ENCODE assay signal across 8 cellular contexts in genomic region chr17:39547713-39548478, GRCh38. TPM values are rescaled to one million over a fixed set of nuclear protein-coding genes. Genes with fewer than 3 reads are reported as not detected.
DNase-seq lines count a peak whose midpoint lies in the region; ATAC-seq, FAIRE-seq and TF ChIP-seq lines count a peak whose summit lies in the region.

No MANE protein-coding gene starts in this region.

- no peak overlapping the region for H3K4me2 ChIP-seq in A549

- intact Hi-C loops in natural killer cell (cut with micrococcal nuclease) = loop anchor here (2.0 to 5.0 kb wide), 2 partner anchors 75 to 204 kb away; no protein-coding TSS in a partner anchor

- no peaks in the 10 kb centered on the region for H3K27me3 Mint-ChIP-seq in natural killer cell (ENCODE audit: low read depth in 2 of 2)
- H3K27me3 Mint-ChIP-seq in stimulated activated naive B cell treated with anti-CD40 and anti-IgM and Interleukin-4, amounts not matched to agents 10 μg/mL and 1 μg/mL and 100 μg/mL, for 72 hours = no peaks in the 10 kb centered on the region

- peak; percentile 87 to 88 for TF ChIP-seq RAD21 in A549 (conservative IDR thresholded peaks at IDR 0.05 in 1 of 2, IDR thresholded peaks at IDR 0.05 in 1 of 2)

- WGBS in A549 (ENCODE audit: missing lambda C conversion rate) = 26% methylated on average over 5 of the region's 5 CpGs

- H3K9me3 ChIP-seq in A549 = no peaks in the 10 kb centered on the region

- POLR2A ChIA-PET in A549 (lab: Yijun Ruan, JAX) = interaction anchor here (0.5 to 1.5 kb wide), 3 partner anchors 25 to 87 kb away, joined by 3 to 6 read pairs (median 3); partner anchors contain the start of gene CDK12

- H3K4me3 ChIP-seq in A549 = no peak overlapping the region
- no peak overlapping the region for H3K4me3 ChIP-seq in epithelial cell of proximal tubule (ENCODE audit: low read depth, low read length)

- no peak overlapping the region for H3K27ac ChIP-seq in A549

- peaks cover 2% of the 10 kb centered on the region for H3K36me3 Mint-ChIP-seq in natural killer cell
- H3K36me3 Mint-ChIP-seq in stimulated activated naive B cell treated with anti-CD40 and anti-IgM and Interleukin-4, amounts not matched to agents 10 μg/mL and 1 μg/mL and 100 μg/mL, for 72 hours = peaks cover 52 to 69% of the 10 kb centered on the region in 2 donors

- peak; percentile 90 for FAIRE-seq in A549 (lab: Jason Lieb, UNC)

- H3K4me1 Mint-ChIP-seq in natural killer cell = no peaks in the 10 kb centered on the region
- peaks cover 31 to 48% of the 10 kb centered on the region in 2 donors for H3K4me1 Mint-ChIP-seq in stimulated activated naive B cell treated with anti-CD40 and anti-IgM and Interleukin-4, amounts not matched to agents 10 μg/mL and 1 μg/mL and 100 μg/mL, for 72 hours

- TF ChIP-seq POLR2A in A549 (IDR thresholded peaks at IDR 0.05; ENCODE audit: low read length) = no peak

- H3K4me3 Mint-ChIP-seq in natural killer cell = no peak overlapping the region
- H3K4me3 Mint-ChIP-seq in stimulated activated naive B cell treated with anti-CD40 and anti-IgM and Interleukin-4, amounts not matched to agents 10 μg/mL and 1 μg/mL and 100 μg/mL, for 72 hours = no peak overlapping the region

- no peak overlapping the region for H3K27ac Mint-ChIP-seq in natural killer cell
- no peak overlapping the region for H3K27ac Mint-ChIP-seq in stimulated activated naive B cell treated with anti-CD40 and anti-IgM and Interleukin-4, amounts not matched to agents 10 μg/mL and 1 μg/mL and 100 μg/mL, for 72 hours

- ATAC-seq in A549 (peak; percentile 91 to 92), natural killer cell (peak; percentile 70 to 88 (median 85))
- ATAC-seq in stimulated activated naive B cell treated with anti-CD40 and anti-IgM and Interleukin-4, amounts not matched to agents 10 μg/mL and 1 μg/mL and 100 μg/mL, for 72 hours (replicated peaks) = peak; percentile 83

- peak; percentile 99 for TF ChIP-seq CTCF in A549 (IDR thresholded peaks at IDR 0.05)
- TF ChIP-seq CTCF in GM13976 (IDR thresholded peaks at IDR 0.05; ENCODE audit: borderline replicate concordance, control extremely low read depth, extremely low read depth, insufficient read depth, missing control alignments) = peak; percentile 91
- peak; percentile 91 for TF ChIP-seq CTCF in epithelial cell of proximal tubule (conservative IDR thresholded peaks at IDR 0.05; ENCODE audit: low read depth, low read length)
- TF ChIP-seq CTCF in natural killer cell (IDR thresholded peaks at IDR 0.05) = peak; percentile 96

- CTCF ChIA-PET in A549 (lab: Yijun Ruan, JAX) = interaction anchor here (0.5 to 22.1 kb wide), 78 partner anchors 10 to 716 kb away, joined by 3 to 533 read pairs (median 4); partner anchors contain the start of genes PPP1R1B, PSMD3 and TCAP

- DNase-seq in A549 (ENCODE audit: low read depth in 1 of 2, low spot score in 1 of 2) (peak; percentile 69 to 75), GM13976 (ENCODE audit: low spot score) (peak; percentile 82), NCI-H82 treated with DMSO at 0.1 percent for 48 hours (lab: John Stamatoyannopoulos, UW; ENCODE audit: unreplicated experiment) (peak; percentile 20), epithelial cell of proximal tubule (ENCODE audit: low read depth) (no peak), natural killer cell (peak; percentile 75), HCEC 1CT (no peak)
- peak; percentile 96 for DNase-seq in activated CD8-positive, alpha-beta memory T cell treated with anti-CD3 and anti-CD28 coated beads, Interleukin-2, amount 50 U/mL, for 48 hours
- DNase-seq in stimulated activated naive B cell treated with anti-CD40 and anti-IgM and Interleukin-4, amounts not matched to agents 10 μg/mL and 1 μg/mL and 100 μg/mL, for 72 hours = peak; percentile 43

- no peak for TF ChIP-seq EP300 in A549 (IDR thresholded peaks at IDR 0.05)

- H3K4me1 ChIP-seq in A549 = no peaks in the 10 kb centered on the region

- H3K9me3 Mint-ChIP-seq in natural killer cell = no peaks in the 10 kb centered on the region
- no peaks in the 10 kb centered on the region for H3K9me3 Mint-ChIP-seq in stimulated activated naive B cell treated with anti-CD40 and anti-IgM and Interleukin-4, amounts not matched to agents 10 μg/mL and 1 μg/mL and 100 μg/mL, for 72 hours

- in situ Hi-C loops in GM13976 (cut with MboI; ENCODE audit: low sequenced_read_pairs, unreplicated experiment) = no loop called here

TF ChIP-seq in A549, 52 proteins besides CTCF, POLR2A, EP300 and RAD21:
- TF ChIP-seq SMC3 (IDR thresholded peaks at IDR 0.05) (peak; percentile 87), FOXS1 (CRISPR knock-in tag; IDR thresholded peaks at IDR 0.05) (no peak), EHF (CRISPR knock-in tag; IDR thresholded peaks at IDR 0.05) (no peak), CHD2 (IDR thresholded peaks at IDR 0.05; ENCODE audit: low read length, partially characterized antibody) (no peak), NPAS2 (CRISPR knock-in tag; IDR thresholded peaks at IDR 0.05; ENCODE audit: borderline replicate concordance) (no peak), CBX8 (IDR thresholded peaks at IDR 0.05) (no peak), HDAC2 (IDR thresholded peaks at IDR 0.05) (no peak), MAX (IDR thresholded peaks at IDR 0.05) (no peak)
TF ChIP-seq in A549: peak in this region for 1.

RNA-seq across cellular contexts. Expression of gene NEUROD2, which starts 59.8 kb away (rescaled TPM):
- polyA plus RNA-seq in A549 (2011; rRNA removed) (not detected in 2 replicates), A549 (2017; fragmentation: RNase III; extraction: RNeasy Plus Mini Kit Qiagen cat#74134 plus additional on column Dnase treatment) (not detected in 3 replicates)
- polyA plus RNA-seq in A549 (2012; cell fraction: cytosol; rRNA removed) = not detected in 2 replicates
- polyA plus RNA-seq in A549 (2012; cell fraction: nucleus; rRNA removed) = 0.02 and 0.04 TPM in 2 replicates
- polyA minus RNA-seq in A549 (2011; rRNA and poly(A)+ RNA removed) = not detected in 2 replicates
- total RNA-seq in epithelial cell of proximal tubule (not detected in 2 replicates), natural killer cell (not detected)

Comparison
In these comparisons a context has a peak if more than half of its experiments do, and no peak if none do; other contexts are left out.
1. DNase-seq: peak in A549 (2 of 2), GM13976 (single experiment), NCI-H82 treated with DMSO at 0.1 percent for 48 hours (single experiment), activated CD8-positive, alpha-beta memory T cell treated with anti-CD3 and anti-CD28 coated beads, Interleukin-2, amount 50 U/mL, for 48 hours (single experiment), natural killer cell (single experiment) and stimulated activated naive B cell treated with anti-CD40 and anti-IgM and Interleukin-4, amounts not matched to agents 10 μg/mL and 1 μg/mL and 100 μg/mL, for 72 hours (single experiment); none in epithelial cell of proximal tubule (single experiment) and HCEC 1CT (single experiment).
2. Peak in every context shown above with its lines, with median percentiles within 50 percentile points of each other: ATAC-seq and CTCF ChIP-seq.